Comparison of ENCODE assay signal across 8 cellular contexts in the genomic region with DNA sequence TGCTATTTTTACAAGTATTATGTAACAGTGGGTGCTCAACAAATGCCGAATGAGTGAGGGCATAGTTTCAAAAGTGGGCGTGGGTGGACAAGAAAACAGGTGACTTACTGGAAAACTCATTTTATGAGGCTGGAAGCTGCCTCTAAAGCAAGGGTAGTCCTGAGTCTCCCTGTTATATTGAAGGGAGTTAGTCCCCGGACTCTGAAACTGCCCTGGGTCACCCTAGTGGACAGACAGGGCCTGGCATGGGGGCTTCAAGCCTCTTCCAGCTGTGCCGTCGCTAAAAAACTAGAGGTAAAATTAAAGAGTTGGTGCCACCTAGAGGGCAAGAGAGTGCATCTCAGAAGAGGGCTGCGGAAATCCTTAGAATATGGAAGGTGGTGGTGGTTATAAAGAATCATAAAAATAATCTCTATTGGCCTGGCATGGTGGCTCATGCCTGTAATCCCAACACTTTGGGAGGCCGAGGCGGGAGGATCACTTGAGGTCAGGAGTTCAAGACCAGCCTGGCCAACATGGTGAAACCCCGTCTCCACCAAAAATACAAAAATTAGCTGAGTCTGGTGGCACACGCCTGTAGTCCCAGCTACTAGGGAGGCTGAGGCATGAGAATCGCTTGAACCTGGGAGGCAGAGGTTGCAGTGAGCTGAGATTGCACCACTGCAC. TPM values are rescaled to one million over a fixed set of nuclear protein-coding genes. Genes with fewer than 3 reads are reported as not detected.
DNase-seq lines count a peak whose midpoint lies in the region; ATAC-seq, FAIRE-seq and TF ChIP-seq lines count a peak whose summit lies in the region.
"Not testable (repeated sequence)": the region's sequence is repeated elsewhere in the genome, so short reads cannot be mapped to it uniquely, and the experiment has no call there.

No MANE protein-coding gene starts in this region.

- H3K4me3 ChIP-seq in Caco-2 (ENCODE audit: low read depth, low read length); Loucy (ENCODE audit: low read length, poor library complexity, severe bottlenecking); endothelial cell of umbilical vein (replicated peaks in 1 of 3; ENCODE audit: insufficient read depth in 1 of 3, low read depth in 1 of 3, low read length in 3 of 3); mucosa of descending colon: not testable (repeated sequence)
- peak overlapping the region in 1 of 2 experiments; percentile 12; a peak in 1 of 4 replicates for H3K4me3 ChIP-seq in Panc1 (ENCODE audit: low read depth in 2 of 2, low read length in 2 of 2)

- H3K4me1 ChIP-seq in Caco-2, result not testable (repeated sequence)
- H3K4me1 ChIP-seq in Loucy (ENCODE audit: insufficient read depth, low read length, poor library complexity, severe bottlenecking) (peaks cover 24% of the 10 kb centered on the region), Panc1 (ENCODE audit: control insufficient read depth, insufficient read depth, low read length) (peaks cover 26% of the 10 kb centered on the region), endothelial cell of umbilical vein (ENCODE audit: control insufficient read depth, extremely low read depth, insufficient read depth, low read length) (peaks cover 17% of the 10 kb centered on the region), mucosa of descending colon (ENCODE audit: low read depth) (peaks cover 14% of the 10 kb centered on the region)

- H3K9me2 ChIP-seq in Loucy (replicated peaks; ENCODE audit: low read depth, low read length), result not testable (repeated sequence)

- peak; percentile 66 for ATAC-seq in GM21529 (IDR thresholded peaks at IDR 0.05; ENCODE audit: unreplicated experiment)
- peak; percentile 87 for ATAC-seq in Panc1
- peak; percentile 86 for ATAC-seq in mucosa of descending colon

- TF ChIP-seq CTCF in Caco-2 (IDR thresholded peaks at IDR 0.05; ENCODE audit: insufficient read depth in 1 of 2, low read depth in 1 of 2, low read length in 1 of 2, severe bottlenecking in 1 of 2, unreplicated experiment in 1 of 2) (peak; percentile 93 to 97), Loucy (conservative IDR thresholded peaks at IDR 0.05; ENCODE audit: low read length) (peak; percentile 97), Panc1 (IDR thresholded peaks at IDR 0.05) (peak; percentile 97), endothelial cell of umbilical vein (IDR thresholded peaks at IDR 0.05; ENCODE audit: extremely low read depth in 1 of 2, insufficient read depth in 1 of 2, low read depth in 1 of 2, low read length in 2 of 2) (peak; percentile 90 to 98), mucosa of descending colon (IDR thresholded peaks at IDR 0.05) (peak; percentile 58)

- not testable (repeated sequence) for H3K27me3 Mint-ChIP-seq in Caco-2 (ENCODE audit: insufficient read depth, unreplicated experiment)

- H3K79me2 ChIP-seq in Loucy (ENCODE audit: insufficient read depth, low read length) (peaks cover 29% of the 10 kb centered on the region), endothelial cell of umbilical vein (ENCODE audit: control insufficient read depth, insufficient read depth, low read length) (peaks cover 21% of the 10 kb centered on the region)

- peak overlapping the region; percentile 31 for H3K9ac ChIP-seq in Loucy (ENCODE audit: low read depth, low read length, poor library complexity, severe bottlenecking)
- H3K9ac ChIP-seq in endothelial cell of umbilical vein (replicated peaks; ENCODE audit: extremely low read depth, insufficient read depth, low read length), result not testable (repeated sequence)

- H3K9me1 ChIP-seq in endothelial cell of umbilical vein (replicated peaks; ENCODE audit: control insufficient read depth, extremely low read depth, insufficient read depth, low read length), result not testable (repeated sequence)

- intact Hi-C loops in Caco-2 (cut with micrococcal nuclease; ENCODE audit: unreplicated experiment) (loop anchor here (1.0 to 2.0 kb wide), 5 partner anchors 62 to 275 kb away; a partner anchor contains a TSS), Panc1 (cut with micrococcal nuclease; ENCODE audit: unreplicated experiment) (loop anchor here (5.0 to 10.0 kb wide), 3 partner anchors 63 to 273 kb away; a partner anchor contains a TSS), endothelial cell of umbilical vein (cut with micrococcal nuclease) (loop anchor here (1.0 to 5.0 kb wide), 11 partner anchors 19 to 628 kb away; a partner anchor contains a TSS), mucosa of descending colon (cut with DNase I, micrococcal nuclease) (loop anchor here in 1 of 2 donors (5.0 to 10.0 kb wide), 3 partner anchors 63 to 271 kb away; a partner anchor contains a TSS)

- not testable (repeated sequence) for H3K4me1 Mint-ChIP-seq in Caco-2 (ENCODE audit: low read depth, unreplicated experiment)

- TF ChIP-seq POLR2A in endothelial cell of umbilical vein (IDR thresholded peaks at IDR 0.05; ENCODE audit: low read depth, low read length), result not testable (repeated sequence)

- peak overlapping the region; percentile 29 for H3K4me2 ChIP-seq in Loucy (ENCODE audit: low read depth, low read length, poor library complexity, severe bottlenecking)
- not testable (repeated sequence) for H3K4me2 ChIP-seq in endothelial cell of umbilical vein (ENCODE audit: insufficient read depth, low read length)

- H4K20me1 ChIP-seq in Loucy (ENCODE audit: insufficient read depth, low read length, poor library complexity, severe bottlenecking); endothelial cell of umbilical vein (replicated peaks; ENCODE audit: control insufficient read depth, extremely low read depth, insufficient read depth, low read length): not testable (repeated sequence)

- not testable (repeated sequence) for H3K9me3 Mint-ChIP-seq in Caco-2 (ENCODE audit: unreplicated experiment)

- H3K9me3 ChIP-seq in Caco-2; Loucy (ENCODE audit: insufficient read depth, low read depth, low read length); Panc1 (ENCODE audit: control insufficient read depth, insufficient read depth, low read depth, low read length); endothelial cell of umbilical vein (replicated peaks; ENCODE audit: control insufficient read depth, insufficient read depth, low read length); mucosa of descending colon: not testable (repeated sequence)

- not testable (repeated sequence) for BruUV-seq in Caco-2 (replicated peaks; lab: Mats Ljungman, UMichigan); Panc1 (replicated peaks; lab: Mats Ljungman, UMichigan); endothelial cell of umbilical vein (replicated peaks; lab: Mats Ljungman, UMichigan)

- not testable (repeated sequence) for H3F3A ChIP-seq in Loucy (ENCODE audit: low read depth)

- peak; percentile 83 for FAIRE-seq in endothelial cell of umbilical vein (lab: Jason Lieb, UNC)

- DNase-seq in Caco-2, result peak; percentile 89 to 91
- DNase-seq in Panc1 (ENCODE audit: low read depth, low spot score), result peak; percentile 87
- peak; percentile 33 for DNase-seq in activated T-cell treated with anti-CD3 and anti-CD28 coated beads for 1 hour (ENCODE audit: low read depth)
- peak; percentile 87 for DNase-seq in endothelial cell of umbilical vein (ENCODE audit: low read depth, low spot score)
- DNase-seq in mucosa of descending colon, result peak; percentile 77 to 85 (median 78)
- DNase-seq in stimulated activated CD8-positive, alpha-beta memory T cell treated with anti-CD3 and anti-CD28 coated beads, Interleukin-12 subunit alpha, Interleukin-12 subunit beta, amount 100 ng/mL, for 4 hours (ENCODE audit: low read depth), result peak; percentile 38

- not testable (repeated sequence) for H3K4me3 Mint-ChIP-seq in Caco-2 (ENCODE audit: unreplicated experiment)

- not testable (repeated sequence) for H3K27me3 ChIP-seq in Caco-2 (replicated peaks; ENCODE audit: control insufficient read depth, insufficient read depth, low read length); Loucy (ENCODE audit: insufficient read depth, low read length, poor library complexity, severe bottlenecking); Panc1 (ENCODE audit: control insufficient read depth, insufficient read depth, low read length); endothelial cell of umbilical vein (ENCODE audit: control insufficient read depth in 2 of 2, insufficient read depth in 2 of 2, low read length in 2 of 2)

- peak overlapping the region; percentile 61; the same call in 1 of the 2 replicates for H2AFZ ChIP-seq in Loucy (ENCODE audit: low read length)
- not testable (repeated sequence) for H2AFZ ChIP-seq in endothelial cell of umbilical vein (ENCODE audit: low read depth, low read length)

- peaks cover 18% of the 10 kb centered on the region for H3K36me3 Mint-ChIP-seq in Caco-2 (ENCODE audit: insufficient read depth, unreplicated experiment)

- dilution Hi-C loops in endothelial cell of umbilical vein (cut with MboI; ENCODE audit: extremely low pct_ligation_motif_present, low sequenced_read_pairs), result not testable (repeated sequence)

- in situ Hi-C loops in Panc1 (cut with HindIII; ENCODE audit: low pct_unique_long_range_greater_than_20kb, low sequenced_read_pairs), result not testable (repeated sequence)

- not testable (repeated sequence) for H3K36me3 ChIP-seq in Caco-2 (ENCODE audit: control insufficient read depth, insufficient read depth, low read length); Loucy (ENCODE audit: insufficient read depth, low read length); Panc1 (ENCODE audit: control insufficient read depth, insufficient read depth, low read length); endothelial cell of umbilical vein (ENCODE audit: control insufficient read depth in 2 of 2, extremely low read depth in 1 of 2, insufficient read depth in 2 of 2, low read length in 2 of 2); mucosa of descending colon (ENCODE audit: low read depth)

- POLR2A ChIA-PET in Caco-2 (lab: Charles Lee) (interaction anchor here (0.6 kb wide), 1 partner anchor 9 kb away, joined by 4 read pairs; no protein-coding TSS in a partner anchor), endothelial cell of umbilical vein (lab: Charles Lee) (interaction anchor here (0.7 kb wide), 1 partner anchor 84 kb away, joined by 3 read pairs; no protein-coding TSS in a partner anchor)
- POLR2A ChIA-PET in Panc1 (lab: Charles Lee), result not testable (repeated sequence)

- CTCF ChIA-PET in Caco-2 (lab: Charles Lee), result interaction anchor here (0.6 to 3.4 kb wide), 17 partner anchors 12 to 1655 kb away, joined by 3 to 26 read pairs (median 5); no protein-coding TSS in a partner anchor
- CTCF ChIA-PET in Panc1 (lab: Charles Lee), result interaction anchor here (0.6 to 2.5 kb wide), 13 partner anchors 9 to 275 kb away, joined by 3 to 19 read pairs (median 4); no protein-coding TSS in a partner anchor
- CTCF ChIA-PET in endothelial cell of umbilical vein (lab: Charles Lee), result interaction anchor here (0.6 to 6.2 kb wide), 46 partner anchors 8 to 367 kb away, joined by 3 to 111 read pairs (median 6); a partner anchor contains a TSS

- not testable (repeated sequence) for H3K27ac Mint-ChIP-seq in Caco-2 (ENCODE audit: unreplicated experiment)

- H3K27ac ChIP-seq in Panc1 (ENCODE audit: low read length), result peak overlapping the region; percentile 83
- not testable (repeated sequence) for H3K27ac ChIP-seq in endothelial cell of umbilical vein (ENCODE audit: insufficient read depth, low read depth, low read length)

RNA-seq across cellular contexts. Expression of a gene that starts 3.6 kb away (rescaled TPM):
- 178 TPM in 2 replicates for total RNA-seq in Caco-2 (2022)
- 225 TPM for total RNA-seq in Panc1 (2021; ENCODE audit: unreplicated experiment)
- polyA plus RNA-seq in Panc1 (2012; ENCODE audit: insufficient read length), result 216 TPM
- 202 and 203 TPM in 2 replicates for total RNA-seq in endothelial cell of umbilical vein
- polyA plus RNA-seq in endothelial cell of umbilical vein, result 112 and 113 TPM in 2 replicates
- polyA plus RNA-seq in endothelial cell of umbilical vein (2011; cell fraction: cytosol; rRNA removed), result 114 and 134 TPM in 2 replicates
- polyA plus RNA-seq in endothelial cell of umbilical vein (2011; cell fraction: nucleus; rRNA removed), result 170 and 176 TPM in 2 replicates
- polyA plus RNA-seq in endothelial cell of umbilical vein (2012), result 166 and 187 TPM in 2 replicates
- 280 and 310 TPM in 2 replicates for polyA minus RNA-seq in endothelial cell of umbilical vein
- polyA minus RNA-seq in endothelial cell of umbilical vein (2011; cell fraction: cytosol; rRNA and poly(A)+ RNA removed), result 97.3 TPM
- 127 and 133 TPM in 2 replicates for polyA minus RNA-seq in endothelial cell of umbilical vein (2011; cell fraction: nucleus; rRNA and poly(A)+ RNA removed)
- total RNA-seq in mucosa of descending colon, result 100 to 1,000 TPM; 157 to 274 (median 228) TPM

RNA-seq across cellular contexts. Expression of a gene that starts 32.9 kb away (rescaled TPM):
- total RNA-seq in Caco-2 (2022) (47.7 and 47.9 TPM in 2 replicates), Panc1 (2021; ENCODE audit: unreplicated experiment) (94.6 TPM), endothelial cell of umbilical vein (38.9 and 40.8 TPM in 2 replicates), mucosa of descending colon (10 to 100 TPM; 37.0 to 44.1 (median 41.4) TPM)
- 104 TPM for polyA plus RNA-seq in Panc1 (2012; ENCODE audit: insufficient read length)
- 21.7 and 30.6 TPM in 2 replicates for polyA plus RNA-seq in endothelial cell of umbilical vein
- polyA plus RNA-seq in endothelial cell of umbilical vein (2011; cell fraction: cytosol; rRNA removed), result 31.6 and 40.7 TPM in 2 replicates
- 24.2 and 26.0 TPM in 2 replicates for polyA plus RNA-seq in endothelial cell of umbilical vein (2011; cell fraction: nucleus; rRNA removed)
- polyA plus RNA-seq in endothelial cell of umbilical vein (2012), result 25.9 and 32.4 TPM in 2 replicates
- 16.4 and 17.8 TPM in 2 replicates for polyA minus RNA-seq in endothelial cell of umbilical vein
- 12.2 TPM for polyA minus RNA-seq in endothelial cell of umbilical vein (2011; cell fraction: cytosol; rRNA and poly(A)+ RNA removed)
- 5.3 and 7.0 TPM in 2 replicates for polyA minus RNA-seq in endothelial cell of umbilical vein (2011; cell fraction: nucleus; rRNA and poly(A)+ RNA removed)

Comparison
In these comparisons a context has a peak if more than half of its experiments do, and no peak if none do; other contexts are left out.
1. DNase-seq: peak in every context shown above with its lines; median percentile 90 in Caco-2; 87 in Panc1; 87 in endothelial cell of umbilical vein; 78 in mucosa of descending colon; 38 in stimulated activated CD8-positive, alpha-beta memory T cell treated with anti-CD3 and anti-CD28 coated beads, Interleukin-12 subunit alpha, Interleukin-12 subunit beta, amount 100 ng/mL, for 4 hours; 33 in activated T-cell treated with anti-CD3 and anti-CD28 coated beads for 1 hour.